19 cellular contexts compared by ENCODE assay signal in the genomic region with DNA sequence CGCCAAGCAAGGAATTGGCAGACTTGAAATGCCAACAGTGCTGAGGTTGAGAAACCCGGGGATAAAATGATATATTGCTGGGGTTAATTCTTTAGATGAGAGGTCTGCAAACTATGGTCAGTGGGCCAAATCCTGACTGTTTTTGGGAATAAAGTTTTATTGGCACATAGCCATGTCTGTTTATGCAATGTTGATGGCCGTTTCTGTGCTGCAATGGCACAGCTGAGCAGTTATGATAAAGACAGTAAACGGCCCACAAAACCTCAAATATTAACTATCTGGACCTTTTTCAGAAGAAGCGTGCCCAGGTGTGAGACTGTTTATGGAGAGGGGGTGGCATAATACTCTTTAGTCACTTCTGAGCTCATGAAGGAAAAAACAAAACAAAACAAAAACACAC. TPM values are rescaled to one million over a fixed set of nuclear protein-coding genes. Genes with fewer than 3 reads are reported as not detected.
"Had no signal": no experiment of that assay in that cellular context is flagged by ENCODE, and none has a peak within 500 bp of the region (broad histone marks: within the 10 kb centered on the region; RNA-seq: fewer than 3 reads in every experiment).

No MANE protein-coding gene starts in this region.

- H3K36me3 ChIP-seq: pancreas had no signal

- H3K27ac ChIP-seq: ascending aorta, epithelial cell of prostate, gastroesophageal sphincter, heart right ventricle, lower lobe of right lung, pancreas, tibial artery, vagina had no signal

- ATAC-seq: effector memory CD8-positive, alpha-beta T cell; gastroesophageal sphincter; heart right ventricle; left cardiac atrium; lower lobe of right lung; pancreas; stimulated activated memory B cell treated with anti-CD40 and anti-IgM and Interleukin-4, amounts not matched to agents 10 μg/mL and 1 μg/mL and 100 μg/mL, for 72 hours had no signal

- H3K27me3 Mint-ChIP-seq: activated B cell treated with CpG ODN at 0.5 μM for 24 hours; effector memory CD8-positive, alpha-beta T cell; stimulated activated memory B cell treated with anti-CD40 and anti-IgM and Interleukin-4, amounts not matched to agents 10 μg/mL and 1 μg/mL and 100 μg/mL, for 72 hours had no signal

- H3K4me1 Mint-ChIP-seq: neural crest cell had no signal

- H3K9me3 Mint-ChIP-seq: activated B cell treated with CpG ODN at 0.5 μM for 24 hours; effector memory CD8-positive, alpha-beta T cell; neural crest cell; stimulated activated memory B cell treated with anti-CD40 and anti-IgM and Interleukin-4, amounts not matched to agents 10 μg/mL and 1 μg/mL and 100 μg/mL, for 72 hours; T-helper 1 cell treated with Interleukin-12 subunit alpha and Interleukin-12 subunit beta and Interleukin-4 antibody, amounts not matched to agents 30 μg/mL and 1 μg/mL, for 36 hours had no signal

- H3K27me3 ChIP-seq: ascending aorta, gastroesophageal sphincter, heart right ventricle, pancreas, tibial artery, vagina had no signal

- H3K27ac Mint-ChIP-seq: activated B cell treated with CpG ODN at 0.5 μM for 24 hours; stimulated activated memory B cell treated with anti-CD40 and anti-IgM and Interleukin-4, amounts not matched to agents 10 μg/mL and 1 μg/mL and 100 μg/mL, for 72 hours; T-helper 1 cell treated with Interleukin-12 subunit alpha and Interleukin-12 subunit beta and Interleukin-4 antibody, amounts not matched to agents 30 μg/mL and 1 μg/mL, for 36 hours had no signal

- H3K4me3 ChIP-seq: ascending aorta, gastroesophageal sphincter, heart right ventricle, lower lobe of right lung, pancreas, tibial artery, vagina had no signal

- H3K9me3 ChIP-seq: ascending aorta, gastroesophageal sphincter, heart right ventricle, lower lobe of right lung, pancreas, tibial artery, vagina had no signal

- H3K4me1 ChIP-seq: ascending aorta, tibial artery had no signal

- DNase-seq: activated B cell treated with CpG ODN at 0.5 μM for 24 hours; effector memory CD8-positive, alpha-beta T cell; heart right ventricle; left cardiac atrium; lower lobe of right lung; midbrain; pancreas; tibial artery had no signal

- H3K4me3 Mint-ChIP-seq: activated B cell treated with CpG ODN at 0.5 μM for 24 hours; effector memory CD8-positive, alpha-beta T cell; neural crest cell; stimulated activated memory B cell treated with anti-CD40 and anti-IgM and Interleukin-4, amounts not matched to agents 10 μg/mL and 1 μg/mL and 100 μg/mL, for 72 hours; T-helper 1 cell treated with Interleukin-12 subunit alpha and Interleukin-12 subunit beta and Interleukin-4 antibody, amounts not matched to agents 30 μg/mL and 1 μg/mL, for 36 hours had no signal

RNA-seq across cellular contexts. Expression of a gene that starts 35.0 kb away (rescaled TPM):
- total RNA-seq: vagina had no signal

RNA-seq across cellular contexts. Expression of a gene that starts 56.6 kb away (rescaled TPM):
- total RNA-seq: activated B cell treated with CpG ODN at 0.5 μM for 24 hours, bronchial epithelial cell, chondrocyte, dermis blood vessel endothelial cell, heart right ventricle, left cardiac atrium, lower lobe of right lung, subcutaneous adipose tissue, vagina had no signal
